Comparison of ENCODE assay signal across 35 cellular contexts in the genomic region with DNA sequence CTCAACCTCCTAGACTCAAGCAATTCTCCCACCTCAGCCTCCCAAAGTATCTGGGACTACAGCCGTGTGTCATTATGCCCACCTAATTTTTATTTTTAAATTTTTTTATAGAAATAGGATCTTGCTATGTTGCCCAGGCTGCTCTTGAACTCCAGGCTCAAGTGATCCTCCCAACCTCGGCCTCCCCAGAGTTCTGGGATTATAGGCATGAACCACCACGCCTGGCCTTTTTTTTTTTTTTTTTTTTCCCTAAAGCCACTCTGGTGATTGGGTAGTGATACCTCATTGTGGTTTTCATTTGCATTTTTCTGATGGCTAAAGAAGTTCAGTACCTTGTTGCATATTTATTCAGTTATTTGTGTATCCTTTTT. TPM values are rescaled to one million over a fixed set of nuclear protein-coding genes. Genes with fewer than 3 reads are reported as not detected.
"Had no signal": no experiment of that assay in that cellular context is flagged by ENCODE, and none has a peak within 500 bp of the region (broad histone marks: within the 10 kb centered on the region; RNA-seq: fewer than 3 reads in every experiment).

No MANE protein-coding gene starts in this region.

- H3K36me3 ChIP-seq: adrenal gland, breast epithelium had no signal

- DNase-seq: activated CD4-positive, alpha-beta memory T cell treated with anti-CD3 and anti-CD28 coated beads, Interleukin-2, amount 10 ng/mL, durations not matched to agents 7 days and 5 days; activated CD4-positive, alpha-beta T cell treated with anti-CD3 and anti-CD28 coated beads for 36 hours; activated CD4-positive, alpha-beta T cell treated with anti-CD3 and anti-CD28 coated beads, Interleukin-2, amount 50 U/mL, for 1 hour; activated CD8-positive, alpha-beta memory T cell treated with anti-CD3 and anti-CD28 coated beads, Interleukin-2, amount 50 U/mL, for 4 hours; activated gamma-delta T cell treated with Interleukin-2 at 50 U/mL for 16 hours; activated naive CD4-positive, alpha-beta T cell treated with anti-CD3 and anti-CD28 coated beads, Interleukin-2, amount 50 U/mL, for 16 hours; activated naive CD8-positive, alpha-beta T cell treated with anti-CD3 and anti-CD28 coated beads, Interleukin-2, amount 10 ng/mL, durations not matched to agents 7 days and 5 days; activated T-cell treated with anti-CD3 and anti-CD28 coated beads, Interleukin-2, amount 50 U/mL, for 72 hours; adrenal gland; anterior cingulate cortex; caudate nucleus; cortex of kidney; NCI-H1048; NCI-H1417; NCI-H1694; NCI-H2029; NCI-H2107; NCI-H2171 treated with DMSO at 0.1 percent for 48 hours; NCI-H226; NCI-H69; PC-9; SIG-M5; T-cell; T-helper 2 cell; T1000 had no signal

- H3K9me3 ChIP-seq: adrenal gland, breast epithelium had no signal

- H3K36me3 Mint-ChIP-seq: activated naive CD8-positive, alpha-beta T cell treated with anti-CD3 and anti-CD28 coated beads, Interleukin-2, amount 10 ng/mL, durations not matched to agents 7 days and 5 days; T-cell had no signal

- H3K27me3 ChIP-seq: adrenal gland, breast epithelium had no signal

- FAIRE-seq: TTC549 had no signal

- H2AFZ ChIP-seq: PC-9 had no signal

- H3K4me3 ChIP-seq: SK-N-MC had no signal

- H3K27ac Mint-ChIP-seq: activated CD4-positive, alpha-beta memory T cell treated with anti-CD3 and anti-CD28 coated beads, Interleukin-2, amount 10 ng/mL, durations not matched to agents 7 days and 5 days; activated CD4-positive, alpha-beta T cell treated with anti-CD3 and anti-CD28 coated beads for 36 hours; activated naive CD8-positive, alpha-beta T cell treated with anti-CD3 and anti-CD28 coated beads, Interleukin-2, amount 10 ng/mL, durations not matched to agents 7 days and 5 days; activated T-cell treated with anti-CD3 and anti-CD28 coated beads, Interleukin-2, amount 50 U/mL, for 72 hours; activated T-helper 2 cell treated with anti-CD3 and anti-CD28 coated beads, Interferon-gamma antibody, Interleukin-2, Interleukin-4, amounts not matched to agents 10 μg/mL and 5 μg/mL and 100 μg/mL, durations not matched to agents 14 hours and 24 hours and 36 hours; T-cell had no signal

- H3K27ac ChIP-seq: PC-9, SK-N-MC had no signal

- ATAC-seq: activated CD4-positive, alpha-beta T cell treated with anti-CD3 and anti-CD28 coated beads for 36 hours; activated T-cell treated with anti-CD3 and anti-CD28 coated beads, Interleukin-2, amount 50 U/mL, for 72 hours; T-cell had no signal

- H3K9me3 Mint-ChIP-seq: activated CD4-positive, alpha-beta memory T cell treated with anti-CD3 and anti-CD28 coated beads, Interleukin-2, amount 10 ng/mL, durations not matched to agents 7 days and 5 days; activated naive CD8-positive, alpha-beta T cell treated with anti-CD3 and anti-CD28 coated beads, Interleukin-2, amount 10 ng/mL, durations not matched to agents 7 days and 5 days; activated T-cell treated with anti-CD3 and anti-CD28 coated beads, Interleukin-2, amount 50 U/mL, for 72 hours; activated T-helper 2 cell treated with anti-CD3 and anti-CD28 coated beads, Interferon-gamma antibody, Interleukin-2, Interleukin-4, amounts not matched to agents 10 μg/mL and 5 μg/mL and 100 μg/mL, durations not matched to agents 14 hours and 24 hours and 36 hours; T-cell had no signal

RNA-seq across cellular contexts. Expression of gene HID1, which starts 13.6 kb away (rescaled TPM):
- total RNA-seq: LHCN-M2 had no signal

RNA-seq across cellular contexts. Expression of gene OTOP3, which starts 50.5 kb away (rescaled TPM):
- total RNA-seq: activated CD4-positive, alpha-beta memory T cell treated with anti-CD3 and anti-CD28 coated beads, Interleukin-2, amount 10 ng/mL, durations not matched to agents 7 days and 5 days; activated CD4-positive, alpha-beta T cell treated with anti-CD3 and anti-CD28 coated beads for 36 hours; activated CD8-positive, alpha-beta memory T cell treated with anti-CD3 and anti-CD28 coated beads for 36 hours; activated naive CD8-positive, alpha-beta T cell treated with anti-CD3 and anti-CD28 coated beads, Interleukin-2, amount 10 ng/mL, durations not matched to agents 7 days and 5 days; activated T-cell treated with anti-CD3 and anti-CD28 coated beads, Interleukin-2, amount 50 U/mL, for 72 hours; activated T-helper 2 cell treated with anti-CD3 and anti-CD28 coated beads, Interferon-gamma antibody, Interleukin-2, Interleukin-4, amounts not matched to agents 10 μg/mL and 5 μg/mL and 100 μg/mL, durations not matched to agents 14 hours and 24 hours and 36 hours; adrenal gland; breast epithelium; chondrocyte; LHCN-M2; M059J; NCI-H460; PC-9; RPMI7951; T-cell had no signal
- polyA plus RNA-seq: adrenal gland had no signal
